Comparison of ENCODE assay signal across 26 cellular contexts in the genomic region with DNA sequence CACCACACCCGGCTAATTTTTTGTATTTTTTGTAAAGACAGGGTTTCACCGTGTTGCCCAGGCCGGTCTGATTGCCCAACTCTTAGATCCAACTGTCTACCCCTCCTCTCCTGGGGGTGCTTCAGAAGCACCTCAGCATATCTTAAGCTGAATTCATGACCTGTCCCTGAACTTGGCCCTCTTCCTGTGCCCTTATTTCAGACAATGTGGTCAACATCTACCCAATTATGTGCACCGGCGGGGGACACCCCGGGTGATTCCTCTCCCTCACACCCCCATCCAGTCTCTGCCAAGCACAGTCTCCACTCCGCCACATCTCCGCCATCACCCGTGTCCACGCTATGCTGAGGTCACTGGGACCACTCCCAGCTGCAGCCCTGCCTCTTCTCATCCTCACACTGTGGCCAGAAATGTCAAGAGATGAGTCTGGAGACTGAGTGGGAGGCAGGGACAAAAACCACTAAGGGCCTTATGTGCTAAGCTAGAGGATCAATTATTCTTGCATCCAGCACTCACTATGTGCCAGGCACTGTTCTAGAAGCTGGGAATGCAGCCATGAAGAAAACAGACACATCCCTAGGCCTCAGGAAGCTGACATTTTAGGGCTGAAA.
A peak's percentile ranks its signal among the peaks of the same experiment; 100 is the strongest.
DNase-seq lines count a peak whose midpoint lies in the region; ATAC-seq and TF ChIP-seq lines count a peak whose summit lies in the region.
"Had no signal": no experiment of that assay in that cellular context is flagged by ENCODE, and none has a peak within 500 bp of the region (broad histone marks: within the 10 kb centered on the region; RNA-seq: fewer than 3 reads in every experiment).

No MANE protein-coding gene starts in this region.

- H3K4me1 ChIP-seq in body of pancreas (no peaks in the 10 kb centered on the region), testis (peaks cover 17% of the 10 kb centered on the region)
- H3K4me1 ChIP-seq: Peyer's patch, tibial artery had no signal

- intact Hi-C loops in body of pancreas (cut with DNase I) (no loop called here), testis (cut with DNase I; ENCODE audit: low total_unique reads) (no loop called here)

- H3K27me3 ChIP-seq in body of pancreas: no peaks in the 10 kb centered on the region
- no peaks in the 10 kb centered on the region for H3K27me3 ChIP-seq in testis
- H3K27me3 ChIP-seq: cardiac muscle cell, Peyer's patch, SJSA1, tibial artery had no signal

- no peaks in the 10 kb centered on the region for H3K27me3 Mint-ChIP-seq in activated CD4-positive, alpha-beta T cell treated with anti-CD3 and anti-CD28 coated beads, Interleukin-2, amount 10 ng/mL, durations not matched to agents 7 days and 5 days
- H3K27me3 Mint-ChIP-seq in natural killer cell treated with Interleukin-12 subunit alpha and Interleukin-12 subunit beta and Interleukin-15 and Interleukin-18, amount 100 ng/mL, for 72 hours: no peaks in the 10 kb centered on the region
- H3K27me3 Mint-ChIP-seq: dendritic cell treated with granulocyte-macrophage colony-stimulating factor and Interleukin-4, amounts not matched to agents 40 ng/mL and 50 ng/mL, for 4 days; stimulated activated naive B cell treated with anti-CD40 and anti-IgM and Interleukin-4, amounts not matched to agents 10 μg/mL and 1 μg/mL and 100 μg/mL, for 72 hours had no signal

- 83 to 90% methylated on average over 10 of the region's 10 CpGs for WGBS in body of pancreas, 2 donors
- 47 to 68% methylated on average over 10 of the region's 10 CpGs for WGBS in testis, 2 donors

- no peak overlapping the region for H3K4me3 Mint-ChIP-seq in activated CD4-positive, alpha-beta T cell treated with anti-CD3 and anti-CD28 coated beads, Interleukin-2, amount 10 ng/mL, durations not matched to agents 7 days and 5 days
- no peak overlapping the region for H3K4me3 Mint-ChIP-seq in natural killer cell treated with Interleukin-12 subunit alpha and Interleukin-12 subunit beta and Interleukin-15 and Interleukin-18, amount 100 ng/mL, for 72 hours
- H3K4me3 Mint-ChIP-seq: dendritic cell treated with granulocyte-macrophage colony-stimulating factor and Interleukin-4, amounts not matched to agents 40 ng/mL and 50 ng/mL, for 4 days; neural crest cell; stimulated activated naive B cell treated with anti-CD40 and anti-IgM and Interleukin-4, amounts not matched to agents 10 μg/mL and 1 μg/mL and 100 μg/mL, for 72 hours; T-helper 1 cell treated with Interleukin-12 subunit alpha and Interleukin-12 subunit beta and Interleukin-4 antibody, amounts not matched to agents 30 μg/mL and 1 μg/mL, for 36 hours had no signal

- H3K9me3 ChIP-seq in body of pancreas (no peaks in the 10 kb centered on the region), testis (no peaks in the 10 kb centered on the region)
- H3K9me3 ChIP-seq: left ventricle myocardium inferior, Peyer's patch, SJSA1, tibial artery had no signal

- TF ChIP-seq CTCF in body of pancreas (IDR thresholded peaks at IDR 0.05): no peak
- no peak for TF ChIP-seq CTCF in testis (IDR thresholded peaks at IDR 0.05)

- POLR2A ChIA-PET in activated CD4-positive, alpha-beta T cell treated with anti-CD3 and anti-CD28 coated beads, Interleukin-2, amount 10 ng/mL, durations not matched to agents 7 days and 5 days (lab: Charles Lee): no interaction called here

- CTCF ChIA-PET in activated CD4-positive, alpha-beta T cell treated with anti-CD3 and anti-CD28 coated beads, Interleukin-2, amount 10 ng/mL, durations not matched to agents 7 days and 5 days (lab: Charles Lee): interaction anchor here (1.2 kb wide), 1 partner anchor 9 kb away, joined by 5 read pairs; no protein-coding TSS in a partner anchor

- H3K4me3 ChIP-seq in body of pancreas (no peak overlapping the region), testis (no peak overlapping the region)
- H3K4me3 ChIP-seq: cardiac muscle cell, left ventricle myocardium inferior, Peyer's patch, SJSA1, tibial artery had no signal

- ATAC-seq in body of pancreas (peak; percentile 62), GM18517 (IDR thresholded peaks at IDR 0.05; ENCODE audit: unreplicated experiment) (no peak)
- ATAC-seq in natural killer cell treated with Interleukin-12 subunit alpha and Interleukin-12 subunit beta and Interleukin-15 and Interleukin-18, amount 100 ng/mL, for 72 hours: peak; percentile 42 to 63

- no peak for TF ChIP-seq POLR2A in body of pancreas (IDR thresholded peaks at IDR 0.05)
- no peak for TF ChIP-seq POLR2A in testis (IDR thresholded peaks at IDR 0.05)

- peaks cover 20% of the 10 kb centered on the region for H3K4me1 Mint-ChIP-seq in activated CD4-positive, alpha-beta T cell treated with anti-CD3 and anti-CD28 coated beads, Interleukin-2, amount 10 ng/mL, durations not matched to agents 7 days and 5 days
- peaks cover 22 to 23% of the 10 kb centered on the region in 2 donors for H3K4me1 Mint-ChIP-seq in natural killer cell treated with Interleukin-12 subunit alpha and Interleukin-12 subunit beta and Interleukin-15 and Interleukin-18, amount 100 ng/mL, for 72 hours (ENCODE audit: low read depth in 2 of 2)
- H3K4me1 Mint-ChIP-seq: neural crest cell had no signal

- H3K27ac ChIP-seq in body of pancreas: no peak overlapping the region
- H3K27ac ChIP-seq in testis: peak overlapping the region; percentile 82 to 92
- H3K27ac ChIP-seq: cardiac muscle cell, left ventricle myocardium inferior, SJSA1, VCaP had no signal

- no peaks in the 10 kb centered on the region for H3K9me3 Mint-ChIP-seq in activated CD4-positive, alpha-beta T cell treated with anti-CD3 and anti-CD28 coated beads, Interleukin-2, amount 10 ng/mL, durations not matched to agents 7 days and 5 days
- H3K9me3 Mint-ChIP-seq in natural killer cell treated with Interleukin-12 subunit alpha and Interleukin-12 subunit beta and Interleukin-15 and Interleukin-18, amount 100 ng/mL, for 72 hours: no peaks in the 10 kb centered on the region
- H3K9me3 Mint-ChIP-seq: dendritic cell treated with granulocyte-macrophage colony-stimulating factor and Interleukin-4, amounts not matched to agents 40 ng/mL and 50 ng/mL, for 4 days; immature natural killer cell; neural crest cell; stimulated activated naive B cell treated with anti-CD40 and anti-IgM and Interleukin-4, amounts not matched to agents 10 μg/mL and 1 μg/mL and 100 μg/mL, for 72 hours; T-helper 1 cell treated with Interleukin-12 subunit alpha and Interleukin-12 subunit beta and Interleukin-4 antibody, amounts not matched to agents 30 μg/mL and 1 μg/mL, for 36 hours had no signal

- H3K27ac Mint-ChIP-seq in activated CD4-positive, alpha-beta T cell treated with anti-CD3 and anti-CD28 coated beads, Interleukin-2, amount 10 ng/mL, durations not matched to agents 7 days and 5 days: peak overlapping the region; percentile 4
- peak overlapping the region in 1 of 2 donors; percentile 18 for H3K27ac Mint-ChIP-seq in natural killer cell treated with Interleukin-12 subunit alpha and Interleukin-12 subunit beta and Interleukin-15 and Interleukin-18, amount 100 ng/mL, for 72 hours
- H3K27ac Mint-ChIP-seq: dendritic cell treated with granulocyte-macrophage colony-stimulating factor and Interleukin-4, amounts not matched to agents 40 ng/mL and 50 ng/mL, for 4 days; stimulated activated naive B cell treated with anti-CD40 and anti-IgM and Interleukin-4, amounts not matched to agents 10 μg/mL and 1 μg/mL and 100 μg/mL, for 72 hours; T-helper 1 cell treated with Interleukin-12 subunit alpha and Interleukin-12 subunit beta and Interleukin-4 antibody, amounts not matched to agents 30 μg/mL and 1 μg/mL, for 36 hours had no signal

- no peaks in the 10 kb centered on the region for H3K36me3 ChIP-seq in body of pancreas (replicated peaks in 1 of 2; ENCODE audit: insufficient read depth in 1 of 2, low read depth in 2 of 2)
- H3K36me3 ChIP-seq in testis (ENCODE audit: low read depth, missing control alignments): no peaks in the 10 kb centered on the region
- H3K36me3 ChIP-seq: cardiac muscle cell, left ventricle myocardium inferior, Peyer's patch, SJSA1, tibial artery had no signal

- H3K36me3 Mint-ChIP-seq in activated CD4-positive, alpha-beta T cell treated with anti-CD3 and anti-CD28 coated beads, Interleukin-2, amount 10 ng/mL, durations not matched to agents 7 days and 5 days (ENCODE audit: low read depth): no peaks in the 10 kb centered on the region
- H3K36me3 Mint-ChIP-seq in natural killer cell treated with Interleukin-12 subunit alpha and Interleukin-12 subunit beta and Interleukin-15 and Interleukin-18, amount 100 ng/mL, for 72 hours: no peaks in the 10 kb centered on the region
- H3K36me3 Mint-ChIP-seq: stimulated activated naive B cell treated with anti-CD40 and anti-IgM and Interleukin-4, amounts not matched to agents 10 μg/mL and 1 μg/mL and 100 μg/mL, for 72 hours had no signal

- no peak for DNase-seq in activated CD4-positive, alpha-beta T cell treated with anti-CD3 and anti-CD28 coated beads, Interleukin-2, amount 10 ng/mL, durations not matched to agents 7 days and 5 days
- DNase-seq in activated CD4-positive, alpha-beta T cell treated with anti-CD3 and anti-CD28 coated beads for 4 hours: no peak
- DNase-seq in body of pancreas (peak in 1 of 4 donors; percentile 35), testis (peak; percentile 23), DMS79 (lab: John Stamatoyannopoulos, UW) (no peak), hippocampal formation (lab: John Stamatoyannopoulos, UW) (no peak)
- DNase-seq in natural killer cell treated with Interleukin-12 subunit alpha and Interleukin-12 subunit beta and Interleukin-15 and Interleukin-18, amount 100 ng/mL, for 72 hours (ENCODE audit: low spot score): no peak
- DNase-seq: activated CD4-positive, alpha-beta T cell treated with anti-CD3 and anti-CD28 coated beads, Interleukin-2, amount 50 U/mL, for 4 hours; activated gamma-delta T cell treated with Interleukin-2 at 50 U/mL for 16 hours; GOT3; immature natural killer cell; left ventricle myocardium inferior; NCI-H1694 treated with DMSO at 0.1 percent for 48 hours; NCI-H2171 treated with DMSO at 0.1 percent for 48 hours; NCI-H524 treated with DMSO at 0.1 percent for 48 hours; stimulated activated CD4-positive, alpha-beta T cell treated with anti-CD3 and anti-CD28 coated beads, Interleukin-1b, Interleukin-23, amount 100 ng/mL, for 48 hours; stimulated activated naive B cell treated with anti-CD40 and anti-IgM and Interleukin-4, amounts not matched to agents 10 μg/mL and 1 μg/mL and 100 μg/mL, for 72 hours; tibial artery had no signal

Comparison
In these comparisons a context has a peak if more than half of its experiments do, and no peak if none do; other contexts are left out.
1. H3K27ac ChIP-seq: peak in testis (2 of 2); none in body of pancreas (0 of 4).